Comparison of ENCODE assay signal across 11 cellular contexts in the genomic region with DNA sequence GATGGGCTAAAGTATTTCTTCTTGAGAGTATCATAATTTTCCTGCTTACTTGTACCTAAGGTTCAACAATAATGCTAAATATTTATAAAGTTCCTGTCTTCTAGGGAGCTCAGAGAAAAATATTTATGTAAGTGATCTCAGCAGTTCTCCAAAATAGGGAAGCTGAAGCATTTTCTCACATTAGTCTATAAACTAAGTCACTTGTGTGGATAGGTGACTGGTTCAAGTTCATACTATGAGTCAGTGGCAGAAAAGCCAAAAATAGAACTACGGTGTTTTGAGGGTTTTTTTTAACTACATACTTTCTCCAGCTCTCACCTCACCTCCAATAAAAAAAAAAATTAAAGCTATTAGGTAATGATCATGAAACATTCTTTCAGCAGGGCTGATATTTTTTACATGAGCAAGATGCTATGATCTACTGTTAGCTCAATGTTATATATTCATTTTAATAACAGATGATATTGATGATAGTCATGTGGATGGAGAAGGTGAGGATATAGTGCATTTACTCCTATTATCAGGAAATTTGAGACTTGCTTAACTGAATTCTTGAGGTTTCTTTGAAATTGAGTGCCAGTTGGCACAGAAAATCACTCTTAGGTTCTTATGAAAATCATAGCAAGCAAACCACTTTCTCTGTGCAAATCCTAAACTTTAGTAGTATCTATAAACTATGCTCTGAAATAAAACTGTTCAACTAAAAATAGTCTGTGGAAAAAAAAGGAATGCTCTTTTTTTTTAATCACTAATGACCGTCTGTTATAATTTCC. TPM values are rescaled to one million over a fixed set of nuclear protein-coding genes. Genes with fewer than 3 reads are reported as not detected.
A peak's percentile ranks its signal among the peaks of the same experiment; 100 is the strongest.
DNase-seq lines count a peak whose midpoint lies in the region; ATAC-seq and TF ChIP-seq lines count a peak whose summit lies in the region.
"Had no signal": no experiment of that assay in that cellular context is flagged by ENCODE, and none has a peak within 500 bp of the region (broad histone marks: within the 10 kb centered on the region; RNA-seq: fewer than 3 reads in every experiment).

No MANE protein-coding gene starts in this region.

- POLR2A ChIA-PET in PC-3 (lab: Charles Lee; ENCODE audit: unreplicated experiment), result interaction anchor here (0.6 kb wide), 2 partner anchors 91 to 279 kb away, joined by 3 read pairs; no protein-coding TSS in a partner anchor

- H2AFZ ChIP-seq in PC-3 (ENCODE audit: low read length) (peak overlapping the region; percentile 17; the same call in 1 of the 2 replicates), Karpas-422 (ENCODE audit: low read length) (no peak overlapping the region)

- DNase-seq in natural killer cell treated with Interleukin-12 subunit alpha and Interleukin-12 subunit beta and Interleukin-15 and Interleukin-18, amount 100 ng/mL, for 72 hours (ENCODE audit: low spot score), result no peak
- DNase-seq in natural killer cell (no peak), PC-3 (peak; percentile 45), hypothalamus (lab: John Stamatoyannopoulos, UW) (no peak), activated gamma-delta T cell (lab: John Stamatoyannopoulos, UW) (no peak), 8988T (no peak), Karpas-422 (no peak)
- DNase-seq: NCI-H1105; right cardiac atrium; stimulated activated naive CD4-positive, alpha-beta T cell had no signal

- H4K20me1 ChIP-seq in PC-3 (ENCODE audit: low read length) (no peaks in the 10 kb centered on the region), Karpas-422 (ENCODE audit: insufficient read depth, low read depth, low read length) (no peaks in the 10 kb centered on the region)

- H3K27ac ChIP-seq in PC-3 (ENCODE audit: low read length) (peak overlapping the region; percentile 74), Karpas-422 (ENCODE audit: low read length) (no peak overlapping the region)

- BruUV-seq in PC-3 (replicated peaks; lab: Mats Ljungman, UMichigan), result no TSS peak

- intact Hi-C loops in natural killer cell (cut with micrococcal nuclease) (no loop called here), PC-3 (cut with micrococcal nuclease) (no loop called here)

- H3K4me3 ChIP-seq in PC-3 (ENCODE audit: low read length) (0 out of 2 replicates have a peak overlapping the region, but pooled peaks have one; percentile 11), Karpas-422 (ENCODE audit: low read length) (no peak overlapping the region)

- no peak overlapping the region for H3K27ac Mint-ChIP-seq in natural killer cell treated with Interleukin-12 subunit alpha and Interleukin-12 subunit beta and Interleukin-15 and Interleukin-18, amount 100 ng/mL, for 72 hours
- no peak overlapping the region for H3K27ac Mint-ChIP-seq in natural killer cell

- TF ChIP-seq CTCF in natural killer cell (IDR thresholded peaks at IDR 0.05) (no peak), PC-3 (conservative IDR thresholded peaks at IDR 0.05; ENCODE audit: low read depth, low read length) (no peak)

- H3K27me3 Mint-ChIP-seq in natural killer cell treated with Interleukin-12 subunit alpha and Interleukin-12 subunit beta and Interleukin-15 and Interleukin-18, amount 100 ng/mL, for 72 hours, result peaks cover 39 to 43% of the 10 kb centered on the region in 2 donors
- peaks cover 30 to 69% of the 10 kb centered on the region in 2 donors for H3K27me3 Mint-ChIP-seq in natural killer cell (ENCODE audit: low read depth in 2 of 2)

- H3K9me2 ChIP-seq in PC-3 (replicated peaks; ENCODE audit: low read length) (no peaks in the 10 kb centered on the region), Karpas-422 (replicated peaks; ENCODE audit: insufficient read depth, low read length) (no peaks in the 10 kb centered on the region)

- H3K4me1 Mint-ChIP-seq in natural killer cell treated with Interleukin-12 subunit alpha and Interleukin-12 subunit beta and Interleukin-15 and Interleukin-18, amount 100 ng/mL, for 72 hours (ENCODE audit: low read depth in 2 of 2), result peaks cover 9 to 10% of the 10 kb centered on the region in 2 donors
- H3K4me1 Mint-ChIP-seq in natural killer cell, result peaks cover 5 to 6% of the 10 kb centered on the region in 2 donors

- no peaks in the 10 kb centered on the region for H3F3A ChIP-seq in PC-3 (ENCODE audit: low read length, unreplicated experiment)

- H3K9me3 ChIP-seq in PC-3 (ENCODE audit: low read length) (no peaks in the 10 kb centered on the region), Karpas-422 (ENCODE audit: low read length) (no peaks in the 10 kb centered on the region)

- CTCF ChIA-PET in PC-3 (lab: Charles Lee), result no interaction called here

- peak overlapping the region; percentile 6 for H3K4me3 Mint-ChIP-seq in natural killer cell treated with Interleukin-12 subunit alpha and Interleukin-12 subunit beta and Interleukin-15 and Interleukin-18, amount 100 ng/mL, for 72 hours
- H3K4me3 Mint-ChIP-seq in natural killer cell, result no peak overlapping the region

- no peaks in the 10 kb centered on the region for H3K9me3 Mint-ChIP-seq in natural killer cell treated with Interleukin-12 subunit alpha and Interleukin-12 subunit beta and Interleukin-15 and Interleukin-18, amount 100 ng/mL, for 72 hours
- H3K9me3 Mint-ChIP-seq in natural killer cell, result no peaks in the 10 kb centered on the region

- peaks cover 28% of the 10 kb centered on the region for H3K4me1 ChIP-seq in PC-3 (ENCODE audit: insufficient read depth, low read length)
- no peaks in the 10 kb centered on the region for H3K4me1 ChIP-seq in Karpas-422 (ENCODE audit: low read length)

- peak overlapping the region; percentile 55 for H3K4me2 ChIP-seq in PC-3 (ENCODE audit: low read length)
- H3K4me2 ChIP-seq in Karpas-422 (ENCODE audit: low read depth, low read length, poor library complexity, severe bottlenecking), result no peak overlapping the region

- H3K9ac ChIP-seq in PC-3 (ENCODE audit: low read length) (no peak overlapping the region), Karpas-422 (ENCODE audit: low read length) (no peak overlapping the region)

- H3K36me3 ChIP-seq in PC-3 (ENCODE audit: low read depth, low read length), result no peaks in the 10 kb centered on the region
- H3K36me3 ChIP-seq in Karpas-422 (ENCODE audit: insufficient read depth, low read length), result no peaks in the 10 kb centered on the region

- no peaks in the 10 kb centered on the region for H3K36me3 Mint-ChIP-seq in natural killer cell treated with Interleukin-12 subunit alpha and Interleukin-12 subunit beta and Interleukin-15 and Interleukin-18, amount 100 ng/mL, for 72 hours
- no peaks in the 10 kb centered on the region for H3K36me3 Mint-ChIP-seq in natural killer cell

- no peaks in the 10 kb centered on the region for H3K79me2 ChIP-seq in PC-3 (ENCODE audit: low read length)
- no peaks in the 10 kb centered on the region for H3K79me2 ChIP-seq in Karpas-422 (ENCODE audit: low read length)

- H3K27me3 ChIP-seq in PC-3 (ENCODE audit: low read length) (no peaks in the 10 kb centered on the region), Karpas-422 (ENCODE audit: low read length) (no peaks in the 10 kb centered on the region)

- peak in 1 of 2 donors; percentile 45 for ATAC-seq in natural killer cell treated with Interleukin-12 subunit alpha and Interleukin-12 subunit beta and Interleukin-15 and Interleukin-18, amount 100 ng/mL, for 72 hours
- no peak for ATAC-seq in natural killer cell
- peak; percentile 49 for ATAC-seq in HG02884 (IDR thresholded peaks at IDR 0.05; ENCODE audit: unreplicated experiment)
- peak; percentile 37 for ATAC-seq in PC-3
- ATAC-seq: right cardiac atrium had no signal

RNA-seq across cellular contexts. Expression of a gene that starts 4.1 kb away (rescaled TPM):
- total RNA-seq in natural killer cell treated with Interleukin-12 subunit alpha and Interleukin-12 subunit beta and Interleukin-15 and Interleukin-18, amount 100 ng/mL, for 72 hours, result under 1 TPM in 1 of 2 donors, not detected in 1; 0.70 TPM
- total RNA-seq in natural killer cell (not detected), PC-3 (2014; rRNA removed) (5.0 and 9.9 TPM in 2 replicates)
- total RNA-seq in Karpas-422 (2014; rRNA removed; shearing (Covaris generic); ENCODE audit: low replicate concordance), result not detected in 2 replicates

Comparison
In these comparisons a context has a peak if more than half of its experiments do, and no peak if none do; other contexts are left out.
1. ATAC-seq: peak in HG02884 (single experiment) and PC-3 (single experiment); none in natural killer cell (0 of 3).